In genomic region chr6:143941852-143942627, GRCh38 we compare ENCODE assay signal across 1 cellular context.
A peak's percentile ranks its signal among the peaks of the same experiment; 100 is the strongest.
TF ChIP-seq lines count a peak whose summit lies in the region.

No MANE protein-coding gene starts in this region.

TF ChIP-seq in HepG2, 621 proteins besides CTCF, POLR2A, EP300 and RAD21 (continued from another document and continues in another):
- TF ChIP-seq ZNF260 (CRISPR knock-in tag; IDR thresholded peaks at IDR 0.05; ENCODE audit: borderline replicate concordance, low read depth) = no peak
- no peak for TF ChIP-seq THAP9 (CRISPR knock-in tag; IDR thresholded peaks at IDR 0.05; ENCODE audit: borderline replicate concordance)
- no peak for TF ChIP-seq SNAPC2 (CRISPR knock-in tag; IDR thresholded peaks at IDR 0.05)
- TF ChIP-seq SIX4 (CRISPR knock-in tag; IDR thresholded peaks at IDR 0.05) = no peak
- no peak for TF ChIP-seq NONO (IDR thresholded peaks at IDR 0.05)
- no peak for TF ChIP-seq NONO (CRISPR knock-in tag; conservative IDR thresholded peaks at IDR 0.05)
- no peak for TF ChIP-seq CERS6 (CRISPR knock-in tag; IDR thresholded peaks at IDR 0.05)
- no peak for TF ChIP-seq AKNA (CRISPR knock-in tag; IDR thresholded peaks at IDR 0.05; ENCODE audit: borderline replicate concordance)
- 0 out of 2 replicates have a peak, but pooled peaks have one; percentile 22 for TF ChIP-seq ZNF33B (CRISPR knock-in tag; IDR thresholded peaks at IDR 0.05)
- no peak for TF ChIP-seq NR2F6 (IDR thresholded peaks at IDR 0.05)
- TF ChIP-seq NR2F6 (CRISPR knock-in tag; IDR thresholded peaks at IDR 0.05) = no peak
- no peak for TF ChIP-seq ZNF543 (CRISPR knock-in tag; IDR thresholded peaks at IDR 0.05)
- TF ChIP-seq SP2 (CRISPR knock-in tag; IDR thresholded peaks at IDR 0.05) = no peak
- TF ChIP-seq ZNF580 (CRISPR knock-in tag; IDR thresholded peaks at IDR 0.05; ENCODE audit: borderline replicate concordance, low read depth) = peak; percentile 71; the same call in 1 of the 2 replicates
- TF ChIP-seq SMAD3 (CRISPR knock-in tag; IDR thresholded peaks at IDR 0.05) = 0 out of 2 replicates have a peak, but pooled peaks have one; percentile 32
- TF ChIP-seq EED (CRISPR knock-in tag; IDR thresholded peaks at IDR 0.05) = 0 out of 2 replicates have a peak, but pooled peaks have one; percentile 17
- peak; percentile 58; the same call in 1 of the 2 replicates for TF ChIP-seq ZNF280B (CRISPR knock-in tag; IDR thresholded peaks at IDR 0.05; ENCODE audit: borderline replicate concordance)
- no peak for TF ChIP-seq BCL6 (CRISPR knock-in tag; IDR thresholded peaks at IDR 0.05)
- no peak for TF ChIP-seq CEBPZ (IDR thresholded peaks at IDR 0.05; ENCODE audit: low read length)
- TF ChIP-seq RXRB (CRISPR knock-in tag; IDR thresholded peaks at IDR 0.05; ENCODE audit: borderline replicate concordance) = no peak
- no peak for TF ChIP-seq ZFP36 (IDR thresholded peaks at IDR 0.05; ENCODE audit: borderline replicate concordance, low read depth, low read length, partially characterized antibody)
- no peak for TF ChIP-seq NR1H2 (CRISPR knock-in tag; IDR thresholded peaks at IDR 0.05; ENCODE audit: borderline replicate concordance, low read depth)
- no peak for TF ChIP-seq MED8 (CRISPR knock-in tag; IDR thresholded peaks at IDR 0.05; ENCODE audit: insufficient replicate concordance)
- TF ChIP-seq ELF1 (CRISPR knock-in tag; IDR thresholded peaks at IDR 0.05) = peak; percentile 76
- no peak for TF ChIP-seq NFIB (CRISPR knock-in tag; IDR thresholded peaks at IDR 0.05; ENCODE audit: borderline replicate concordance)
- no peak for TF ChIP-seq FOXA3 (CRISPR knock-in tag; IDR thresholded peaks at IDR 0.05)
- no peak for TF ChIP-seq PPARG (CRISPR knock-in tag; conservative IDR thresholded peaks at IDR 0.05)
- TF ChIP-seq DNMT3B (CRISPR knock-in tag; conservative IDR thresholded peaks at IDR 0.05) = no peak
- no peak for TF ChIP-seq ZZZ3 (CRISPR knock-in tag; IDR thresholded peaks at IDR 0.05; ENCODE audit: borderline replicate concordance)
- no peak for TF ChIP-seq TARDBP (CRISPR knock-in tag; IDR thresholded peaks at IDR 0.05)
- TF ChIP-seq ZNF878 (CRISPR knock-in tag; IDR thresholded peaks at IDR 0.05) = no peak
- no peak for TF ChIP-seq TBX3 (IDR thresholded peaks at IDR 0.05; ENCODE audit: borderline replicate concordance)
- TF ChIP-seq MAFF (IDR thresholded peaks at IDR 0.05; ENCODE audit: low read depth, low read length) = no peak
- TF ChIP-seq GPBP1L1 (CRISPR knock-in tag; IDR thresholded peaks at IDR 0.05) = no peak
- no peak for TF ChIP-seq MYPOP (CRISPR knock-in tag; IDR thresholded peaks at IDR 0.05)
- no peak for TF ChIP-seq PAF1 (CRISPR knock-in tag; IDR thresholded peaks at IDR 0.05)
- peak; percentile 35 for TF ChIP-seq ZNF687 (CRISPR knock-in tag; IDR thresholded peaks at IDR 0.05)
- TF ChIP-seq PCBP1 (IDR thresholded peaks at IDR 0.05; ENCODE audit: borderline replicate concordance, low read depth, low read length) = no peak
- TF ChIP-seq SRF (IDR thresholded peaks at IDR 0.05; ENCODE audit: low read depth, low read length) = no peak
- TF ChIP-seq HDAC2 (CRISPR knock-in tag; IDR thresholded peaks at IDR 0.05) = peak; percentile 43; the same call in 1 of the 2 replicates
- peak; percentile 53; the same call in 1 of the 2 replicates for TF ChIP-seq POGZ (CRISPR knock-in tag; IDR thresholded peaks at IDR 0.05)
- no peak for TF ChIP-seq ZSCAN29 (CRISPR knock-in tag; conservative IDR thresholded peaks at IDR 0.05)
- TF ChIP-seq ZNF138 (CRISPR knock-in tag; IDR thresholded peaks at IDR 0.05; ENCODE audit: low read depth) = no peak
- no peak for TF ChIP-seq ZNF615 (CRISPR knock-in tag; IDR thresholded peaks at IDR 0.05; ENCODE audit: borderline replicate concordance)
- TF ChIP-seq CEBPB (IDR thresholded peaks at IDR 0.05; ENCODE audit: borderline replicate concordance, low read depth, low read length) = no peak
